ENCODE assay signal across 9 cellular contexts in genomic region chr12:12081836-12082497, GRCh38. TPM values are rescaled to one million over a fixed set of nuclear protein-coding genes. Genes with fewer than 3 reads are reported as not detected.
DNase-seq lines count a peak whose midpoint lies in the region; ATAC-seq and TF ChIP-seq lines count a peak whose summit lies in the region.
"Had no signal": no experiment of that assay in that cellular context is flagged by ENCODE, and none has a peak within 500 bp of the region (broad histone marks: within the 10 kb centered on the region; RNA-seq: fewer than 3 reads in every experiment).

No MANE protein-coding gene starts in this region.

- WGBS in ovary, 3 donors, result 74 to 77% (median 76%) methylated on average over 3 of the region's 3 CpGs

- H3K4me3 ChIP-seq in Panc1 (ENCODE audit: low read depth in 2 of 2, low read length in 2 of 2) (no peak overlapping the region), ovary (no peak overlapping the region)

- no peaks in the 10 kb centered on the region for H3K36me3 Mint-ChIP-seq in activated CD4-positive, alpha-beta memory T cell treated with anti-CD3 and anti-CD28 coated beads for 36 hours

- no peaks in the 10 kb centered on the region for H3K9me3 Mint-ChIP-seq in activated CD4-positive, alpha-beta memory T cell treated with anti-CD3 and anti-CD28 coated beads for 36 hours

- H3K9me3 ChIP-seq in Panc1 (ENCODE audit: control insufficient read depth, insufficient read depth, low read depth, low read length) (no peaks in the 10 kb centered on the region), ovary (no peaks in the 10 kb centered on the region)

- no peaks in the 10 kb centered on the region for H3K27me3 Mint-ChIP-seq in activated CD4-positive, alpha-beta memory T cell treated with anti-CD3 and anti-CD28 coated beads for 36 hours
- H3K27me3 Mint-ChIP-seq: B cell had no signal

- no TSS peak for BruUV-seq in Panc1 (replicated peaks; lab: Mats Ljungman, UMichigan)

- no peaks in the 10 kb centered on the region for H3K4me1 Mint-ChIP-seq in activated CD4-positive, alpha-beta memory T cell treated with anti-CD3 and anti-CD28 coated beads for 36 hours (ENCODE audit: low read depth)
- H3K4me1 Mint-ChIP-seq: B cell had no signal

- POLR2A ChIA-PET in Panc1 (lab: Charles Lee), result no interaction called here
- POLR2A ChIA-PET in activated CD4-positive, alpha-beta memory T cell treated with anti-CD3 and anti-CD28 coated beads for 36 hours (lab: Charles Lee), result interaction anchor here (1.2 kb wide), 1 partner anchor 13 kb away, joined by 3 read pairs; no protein-coding TSS in a partner anchor

- H3K4me1 ChIP-seq in Panc1 (ENCODE audit: control insufficient read depth, insufficient read depth, low read length) (no peaks in the 10 kb centered on the region), ovary (ENCODE audit: insufficient read depth) (no peaks in the 10 kb centered on the region)

- H3K36me3 ChIP-seq in Panc1 (ENCODE audit: control insufficient read depth, insufficient read depth, low read length) (no peaks in the 10 kb centered on the region), ovary (no peaks in the 10 kb centered on the region)

- in situ Hi-C loops in Panc1 (cut with HindIII; ENCODE audit: low pct_unique_long_range_greater_than_20kb, low sequenced_read_pairs), result no loop called here

- no peak for TF ChIP-seq EP300 in ovary (IDR thresholded peaks at IDR 0.05)

- CTCF ChIA-PET in Panc1 (lab: Charles Lee), result interaction anchor here (0.5 to 1.4 kb wide), 4 partner anchors 226 to 276 kb away, joined by 3 read pairs; no protein-coding TSS in a partner anchor
- CTCF ChIA-PET in activated CD4-positive, alpha-beta memory T cell treated with anti-CD3 and anti-CD28 coated beads for 36 hours (lab: Charles Lee), result interaction anchor here (0.6 to 1.8 kb wide), 7 partner anchors 11 to 501 kb away, joined by 3 to 13 read pairs (median 4); partner anchors contain the start of gene BCL2L14

- TF ChIP-seq CTCF in Panc1 (IDR thresholded peaks at IDR 0.05) (peak; percentile 52; the same call in 1 of the 2 replicates), ovary (IDR thresholded peaks at IDR 0.05) (peak in 2 of 3 donors; percentile 15 to 34)

- TF ChIP-seq POLR2A in ovary (IDR thresholded peaks at IDR 0.05), result no peak

- H3K27ac Mint-ChIP-seq in activated CD4-positive, alpha-beta memory T cell treated with anti-CD3 and anti-CD28 coated beads for 36 hours, result no peak overlapping the region
- H3K27ac Mint-ChIP-seq: B cell had no signal

- no peaks in the 10 kb centered on the region for H3K27me3 ChIP-seq in Panc1 (ENCODE audit: control insufficient read depth, insufficient read depth, low read length)
- no peaks in the 10 kb centered on the region for H3K27me3 ChIP-seq in ovary

- no peak overlapping the region for H3K4me3 Mint-ChIP-seq in activated CD4-positive, alpha-beta memory T cell treated with anti-CD3 and anti-CD28 coated beads for 36 hours
- H3K4me3 Mint-ChIP-seq: B cell had no signal

- DNase-seq in NCI-H1105 treated with DMSO at 0.1 percent for 48 hours (lab: John Stamatoyannopoulos, UW) (peak; percentile 29), NCI-H1105 (lab: John Stamatoyannopoulos, UW) (no peak), Panc1 (ENCODE audit: low read depth, low spot score) (peak; percentile 20), ovary (no peak)
- DNase-seq in activated CD4-positive, alpha-beta memory T cell treated with anti-CD3 and anti-CD28 coated beads for 36 hours, result no peak

- intact Hi-C loops in Panc1 (cut with micrococcal nuclease; ENCODE audit: unreplicated experiment) (loop anchor here (2.0 kb wide), 2 partner anchors 245 to 253 kb away; no protein-coding TSS in a partner anchor), ovary (cut with DNase I) (loop anchor here in 2 of 4 donors (5.0 to 10.0 kb wide), 2 partner anchors 243 to 250 kb away; no protein-coding TSS in a partner anchor)
- intact Hi-C loops in activated CD4-positive, alpha-beta memory T cell treated with anti-CD3 and anti-CD28 coated beads for 36 hours (cut with micrococcal nuclease), result no loop called here

- ATAC-seq in HG03175 (IDR thresholded peaks at IDR 0.05; ENCODE audit: unreplicated experiment), result peak; percentile 47
- peak; percentile 92 for ATAC-seq in Panc1
- peak; percentile 37 for ATAC-seq in esophagus mucosa
- ATAC-seq in GM21381 (IDR thresholded peaks at IDR 0.05; ENCODE audit: unreplicated experiment), result no peak

- H3K27ac ChIP-seq in Panc1 (ENCODE audit: low read length) (no peak overlapping the region), ovary (no peak overlapping the region)

RNA-seq across cellular contexts. Expression of gene BCL2L14, which starts 11.2 kb away (rescaled TPM):
- total RNA-seq in Panc1 (2021; ENCODE audit: unreplicated experiment) (not detected), esophagus mucosa (0.24 TPM), ovary (under 1 TPM in 1 of 7 donors, not detected in 6; 0.11 TPM)
- polyA plus RNA-seq in Panc1 (2012; ENCODE audit: insufficient read length), result not detected
- polyA plus RNA-seq in ovary, result not detected
- total RNA-seq in activated CD4-positive, alpha-beta memory T cell treated with anti-CD3 and anti-CD28 coated beads for 36 hours, result 10 to 100 TPM; 11.5 to 12.7 TPM
- total RNA-seq: B cell had no signal

Comparison
In these comparisons a context has a peak if more than half of its experiments do, and no peak if none do; other contexts are left out.
1. DNase-seq: peak in NCI-H1105 treated with DMSO at 0.1 percent for 48 hours (single experiment) and Panc1 (single experiment); none in NCI-H1105 (single experiment), ovary (0 of 5) and activated CD4-positive, alpha-beta memory T cell treated with anti-CD3 and anti-CD28 coated beads for 36 hours (single experiment).
2. RNA of gene BCL2L14, which starts 11.2 kb away (total RNA-seq): 11.5 to 12.7 TPM in activated CD4-positive, alpha-beta memory T cell treated with anti-CD3 and anti-CD28 coated beads for 36 hours; 0.24 TPM in esophagus mucosa (single experiment), 0.11 TPM in ovary and not detected in Panc1 (single experiment); every median in the first group is over 10 times any median in the second.